In genomic region chr15:36742696-36743095, GRCh38 we compare ENCODE assay signal across 22 cellular contexts.
DNase-seq lines count a peak whose midpoint lies in the region; ATAC-seq and TF ChIP-seq lines count a peak whose summit lies in the region.
"Had no signal": no experiment of that assay in that cellular context is flagged by ENCODE, and none has a peak within 500 bp of the region (broad histone marks: within the 10 kb centered on the region; RNA-seq: fewer than 3 reads in every experiment).

No MANE protein-coding gene starts in this region.

- no peak overlapping the region for H3K27ac ChIP-seq in dorsolateral prefrontal cortex
- H3K27ac ChIP-seq: esophagus squamous epithelium, sigmoid colon, thyroid gland had no signal

- no peaks in the 10 kb centered on the region for H3K27me3 ChIP-seq in dorsolateral prefrontal cortex
- H3K27me3 ChIP-seq: esophagus squamous epithelium, sigmoid colon, thyroid gland had no signal

- ATAC-seq in GM18861 (IDR thresholded peaks at IDR 0.05; ENCODE audit: unreplicated experiment) = peak; percentile 77
- ATAC-seq in HG02642 (IDR thresholded peaks at IDR 0.05; ENCODE audit: poor library complexity, unreplicated experiment) = peak; percentile 90
- ATAC-seq in HG03469 (IDR thresholded peaks at IDR 0.05; ENCODE audit: unreplicated experiment) = peak; percentile 74
- no peak for ATAC-seq in GM19395 (IDR thresholded peaks at IDR 0.05; ENCODE audit: unreplicated experiment)
- ATAC-seq: activated CD8-positive, alpha-beta T cell treated with anti-CD3 and anti-CD28 coated beads for 36 hours; SK-N-SH treated with all-trans-retinoic acid at 6 μM for 48 hours had no signal

- intact Hi-C loops in dorsolateral prefrontal cortex (cut with DNase I) = no loop called here

- DNase-seq in iris pigment epithelial cell (ENCODE audit: low read depth) (peak; percentile 5), dorsolateral prefrontal cortex (no peak)
- DNase-seq in activated CD4-positive, alpha-beta T cell treated with anti-CD3 and anti-CD28 coated beads, Interleukin-2, amount 50 U/mL, for 48 hours = no peak
- no peak for DNase-seq in stimulated activated CD4-positive, alpha-beta T cell treated with anti-CD3 and anti-CD28 coated beads, Interleukin-4, amount 100 ng/mL, for 4 hours
- DNase-seq: activated CD4-positive, CD25-positive, alpha-beta regulatory T cell; activated CD8-positive, alpha-beta T cell treated with anti-CD3 and anti-CD28 coated beads for 36 hours; activated T-cell treated with anti-CD3 and anti-CD28 coated beads, Interleukin-2, amount 50 U/mL, for 24 hours; effector memory CD4-positive, alpha-beta T cell; esophagus squamous epithelium; NCI-H1930; NCI-H446 treated with DMSO at 0.1 percent for 48 hours; NK-92 treated with Interleukin-12 subunit alpha and Interleukin-12 subunit beta, amount 100 ng/mL, for 24 hours; RPMI8226; sigmoid colon; stimulated activated naive CD4-positive, alpha-beta T cell; T1000; thyroid gland had no signal

- no peak for TF ChIP-seq CTCF in dorsolateral prefrontal cortex (IDR thresholded peaks at IDR 0.05 in 54 of 56, conservative IDR thresholded peaks at IDR 0.05 in 2 of 56; ENCODE audit: low read depth in 1 of 56, partially characterized antibody in 56 of 56)

- H3K4me3 ChIP-seq in dorsolateral prefrontal cortex = no peak overlapping the region
- H3K4me3 ChIP-seq: esophagus squamous epithelium, sigmoid colon, thyroid gland had no signal
